ENCODE assay signal across 14 cellular contexts in genomic region chr6:84653027-84653551, GRCh38.
"Had no signal": no experiment of that assay in that cellular context is flagged by ENCODE, and none has a peak within 500 bp of the region (broad histone marks: within the 10 kb centered on the region; RNA-seq: fewer than 3 reads in every experiment).

No MANE protein-coding gene starts in this region.

- ATAC-seq: activated CD4-positive, alpha-beta T cell treated with anti-CD3 and anti-CD28 coated beads for 36 hours; activated naive CD4-positive, alpha-beta T cell treated with anti-CD3 and anti-CD28 coated beads, Interleukin-2, amount 50 U/mL, for 72 hours; left lung; naive thymus-derived CD8-positive, alpha-beta T cell; stimulated activated naive CD8-positive, alpha-beta T cell treated with anti-CD3 and anti-CD28 coated beads, Interleukin-15, Interleukin-2, amounts not matched to agents 100 U/mL and 50 U/mL, for 24 hours; WTC11 had no signal

- H3K27me3 ChIP-seq: adrenal gland, left lung, sigmoid colon, tibial artery had no signal

- H3K4me3 ChIP-seq: adrenal gland, cardiac muscle cell, left lung, sigmoid colon, tibial artery had no signal

- H3K4me1 ChIP-seq: adrenal gland, left lung, sigmoid colon had no signal

- H3K9me3 ChIP-seq: adrenal gland, sigmoid colon, tibial artery had no signal

- DNase-seq: activated CD4-positive, alpha-beta T cell treated with anti-CD3 and anti-CD28 coated beads for 36 hours; activated CD4-positive, alpha-beta T cell treated with anti-CD3 and anti-CD28 coated beads, Interleukin-2, amount 50 U/mL, for 48 hours; activated gamma-delta T cell treated with Interleukin-2 at 50 U/mL for 16 hours; adrenal gland; erythroblast; left lung; naive thymus-derived CD8-positive, alpha-beta T cell; sigmoid colon; stimulated activated naive CD8-positive, alpha-beta T cell treated with anti-CD3 and anti-CD28 coated beads, Interleukin-15, Interleukin-2, amounts not matched to agents 100 U/mL and 50 U/mL, for 24 hours; substantia nigra; tibial artery had no signal

- H3K27ac ChIP-seq: adrenal gland, cardiac muscle cell, left lung, sigmoid colon had no signal

- H3K36me3 ChIP-seq: adrenal gland, cardiac muscle cell, left lung, sigmoid colon, tibial artery had no signal
